In genomic region chr3:90136468-90137191, GRCh38 we compare ENCODE assay signal across 24 cellular contexts.
A peak's percentile ranks its signal among the peaks of the same experiment; 100 is the strongest.
DNase-seq lines count a peak whose midpoint lies in the region; ATAC-seq and TF ChIP-seq lines count a peak whose summit lies in the region.
"Had no signal": no experiment of that assay in that cellular context is flagged by ENCODE, and none has a peak within 500 bp of the region (broad histone marks: within the 10 kb centered on the region; RNA-seq: fewer than 3 reads in every experiment).

No MANE protein-coding gene starts in this region.

- H3K79me2 ChIP-seq in hepatocyte = no peaks in the 10 kb centered on the region

- H3K36me3 ChIP-seq in hepatocyte (replicated peaks; ENCODE audit: insufficient read depth, low read depth) (no peaks in the 10 kb centered on the region), neuron (ENCODE audit: insufficient read depth, low read length) (no peaks in the 10 kb centered on the region)
- H3K36me3 ChIP-seq: MG63 had no signal

- H3K27me3 ChIP-seq in hepatocyte (no peaks in the 10 kb centered on the region), neuron (ENCODE audit: insufficient read depth, low read length) (no peaks in the 10 kb centered on the region)
- H3K27me3 ChIP-seq: MG63 had no signal

- H3K4me1 ChIP-seq in hepatocyte (ENCODE audit: insufficient read depth) = peaks cover 12% of the 10 kb centered on the region
- peaks cover 11% of the 10 kb centered on the region for H3K4me1 ChIP-seq in neuron (ENCODE audit: insufficient read depth, low read length)

- H3K4me3 ChIP-seq in hepatocyte (no peak overlapping the region), neuron (ENCODE audit: low read length) (peak overlapping the region; percentile 34)
- H3K4me3 ChIP-seq: GM23338, MG63 had no signal

- DNase-seq in DMS53 (lab: John Stamatoyannopoulos, UW) = peak; percentile 0
- no peak for DNase-seq in DMS53 treated with DMSO at 0.1 percent for 48 hours (lab: John Stamatoyannopoulos, UW; ENCODE audit: unreplicated experiment)
- peak; percentile 48 for DNase-seq in hepatocyte (ENCODE audit: low spot score)
- DNase-seq: ACHN, DMS79, EL, GDM1, H9, KBM-7, MG63, NCI-H1105 treated with DMSO at 0.1 percent for 48 hours, NCI-H146, NCI-H1930, NCI-H2107, NCI-H446, NCI-H524 treated with DMSO at 0.1 percent for 48 hours, NCI-H774, SK-N-SH had no signal

- H3K4me2 ChIP-seq in hepatocyte = no peak overlapping the region
- H3K4me2 ChIP-seq: GM23338, SK-N-SH had no signal

- H2AFZ ChIP-seq in hepatocyte (no peak overlapping the region), neuron (ENCODE audit: low read depth, low read length) (peak overlapping the region; percentile 85)

- no peak for TF ChIP-seq CTCF in hepatocyte (IDR thresholded peaks at IDR 0.05; ENCODE audit: poor library complexity)

- H4K20me1 ChIP-seq in hepatocyte (ENCODE audit: insufficient read depth, poor library complexity, severe bottlenecking) = no peaks in the 10 kb centered on the region

- no peak for ATAC-seq in GM21515 (IDR thresholded peaks at IDR 0.05; ENCODE audit: unreplicated experiment)
- ATAC-seq in GM21526 (IDR thresholded peaks at IDR 0.05; ENCODE audit: low FRiP score, unreplicated experiment) = no peak
- ATAC-seq in HG03095 (IDR thresholded peaks at IDR 0.05; ENCODE audit: unreplicated experiment) = no peak
- ATAC-seq: GM23338 had no signal

- H3K9me2 ChIP-seq in hepatocyte (replicated peaks; ENCODE audit: insufficient read depth) = no peaks in the 10 kb centered on the region
- H3K9me2 ChIP-seq: SK-N-SH had no signal

- no peaks in the 10 kb centered on the region for H3K9me3 ChIP-seq in hepatocyte (ENCODE audit: low read depth)
- no peaks in the 10 kb centered on the region for H3K9me3 ChIP-seq in neuron (ENCODE audit: low read length)
- H3K9me3 ChIP-seq: MG63, SK-N-SH had no signal

- peak overlapping the region; percentile 64 for H3K27ac ChIP-seq in hepatocyte
- H3K27ac ChIP-seq: 22Rv1 had no signal
